Comparison of ENCODE assay signal across 7 cellular contexts in the genomic region with DNA sequence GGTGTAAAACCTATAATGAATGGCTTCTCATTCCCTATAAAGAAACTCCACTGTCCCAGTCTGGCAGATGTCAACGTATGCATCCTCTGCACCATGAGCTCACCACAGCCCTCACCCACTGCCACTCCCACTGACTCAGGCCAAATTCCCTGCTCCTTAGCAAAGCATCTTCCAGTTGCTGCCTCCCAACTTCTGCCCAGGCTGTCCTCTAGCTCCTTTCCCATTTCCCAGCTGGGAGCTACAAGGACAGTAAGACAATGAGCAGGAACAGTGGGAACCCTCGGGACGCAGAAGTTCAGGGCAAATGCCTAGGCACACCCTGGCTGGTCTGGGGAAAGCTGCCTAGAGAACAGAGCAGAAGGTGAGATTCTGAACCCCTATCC. TPM values are rescaled to one million over a fixed set of nuclear protein-coding genes. Genes with fewer than 3 reads are reported as not detected.
DNase-seq lines count a peak whose midpoint lies in the region; ATAC-seq and TF ChIP-seq lines count a peak whose summit lies in the region.

No MANE protein-coding gene starts in this region.

- H3K27ac ChIP-seq in HEK293 (ENCODE audit: extremely low read depth, low read depth, low read length) (peak overlapping the region; percentile 76), osteoblast (ENCODE audit: low read depth, low read length) (peak overlapping the region; percentile 76)

- H3K79me2 ChIP-seq in osteoblast (ENCODE audit: insufficient read depth, low read length) = peaks cover 26% of the 10 kb centered on the region

- peaks cover 0 to 44% of the 10 kb centered on the region in 2 experiments; a peak in 2 of 3 replicates for H3K36me3 ChIP-seq in HEK293 (ENCODE audit: control insufficient read depth in 2 of 2, insufficient read depth in 1 of 2, low read length in 2 of 2)
- peaks cover 36% of the 10 kb centered on the region for H3K36me3 ChIP-seq in osteoblast (ENCODE audit: insufficient read depth, low read length)

- H3K4me3 ChIP-seq in HEK293 (ENCODE audit: low read depth, low read length) (peak overlapping the region; percentile 60), osteoblast (ENCODE audit: insufficient read depth, low read length) (peak overlapping the region; percentile 81)

- peak; percentile 18 for DNase-seq in SW480 (ENCODE audit: low spot score)
- peak; percentile 67 for DNase-seq in fibroblast of peridontal ligament (ENCODE audit: extremely low read depth)
- DNase-seq in osteoblast (ENCODE audit: insufficient read length, low spot score, missing footprints) = peak; percentile 98
- no peak for DNase-seq in SIG-M5 treated with dmso at 0.1 percent for 504 hours (lab: John Stamatoyannopoulos, UW; ENCODE audit: unreplicated experiment)
- no peak for DNase-seq in germinal center (ENCODE audit: low spot score)

- ATAC-seq in HG03097 (IDR thresholded peaks at IDR 0.05; ENCODE audit: low FRiP score, unreplicated experiment) = no peak

- peak overlapping the region; percentile 90 for H3K4me2 ChIP-seq in osteoblast (ENCODE audit: insufficient read depth, low read length)

- POLR2A ChIA-PET in HEK293 (lab: Yijun Ruan, JAX) = interaction anchor here (1.0 to 2.3 kb wide), 9 partner anchors 12 to 271 kb away, joined by 3 to 38 read pairs (median 4); partner anchors contain the start of genes EDC4, GFOD2, NUTF2 and RANBP10

- TF ChIP-seq CTCF in HEK293 (tag by site-specific recombination; IDR thresholded peaks at IDR 0.05) (no peak), osteoblast (IDR thresholded peaks at IDR 0.05; ENCODE audit: extremely low read depth, low read depth, low read length) (no peak)

- H3K9me3 ChIP-seq in HEK293 (ENCODE audit: control insufficient read depth, insufficient read depth, low read depth, low read length) = no peaks in the 10 kb centered on the region
- H3K9me3 ChIP-seq in osteoblast (ENCODE audit: low read depth, low read length) = no peaks in the 10 kb centered on the region

- no peaks in the 10 kb centered on the region for H3K4me1 ChIP-seq in HEK293 (ENCODE audit: control insufficient read depth, insufficient read depth, low read length)
- H3K4me1 ChIP-seq in osteoblast (ENCODE audit: insufficient read depth, low read length) = peaks cover 12% of the 10 kb centered on the region

- no peaks in the 10 kb centered on the region for H4K20me1 ChIP-seq in osteoblast (ENCODE audit: insufficient read depth, low read length)

- H2AFZ ChIP-seq in osteoblast (ENCODE audit: low read length) = peak overlapping the region; percentile 97

- CTCF ChIA-PET in HEK293 (lab: Yijun Ruan, JAX) = interaction anchor here (0.9 to 2.6 kb wide), 4 partner anchors 16 to 312 kb away, joined by 4 to 32 read pairs (median 4); no protein-coding TSS in a partner anchor

- no peaks in the 10 kb centered on the region for H3K27me3 ChIP-seq in osteoblast (ENCODE audit: insufficient read depth, low read length)

TF ChIP-seq in HEK293, 187 proteins besides CTCF, POLR2A, EP300 and RAD21 (continues in another document):
- no peak for TF ChIP-seq KLF17 (tag by site-specific recombination; IDR thresholded peaks at IDR 0.05)
- TF ChIP-seq ZNF792 (tag by site-specific recombination; IDR thresholded peaks at IDR 0.05) = no peak
- no peak for TF ChIP-seq IKZF3 (tag by site-specific recombination; IDR thresholded peaks at IDR 0.05)
- no peak for TF ChIP-seq ZBTB48 (tag by site-specific recombination; IDR thresholded peaks at IDR 0.05)
- no peak for TF ChIP-seq ZNF341 (tag by site-specific recombination; IDR thresholded peaks at IDR 0.05; ENCODE audit: low read depth)
- 0 out of 2 replicates have a peak, but pooled peaks have one; percentile 35 for TF ChIP-seq KLF1 (tag by site-specific recombination; IDR thresholded peaks at IDR 0.05)
- TF ChIP-seq SP7 (tag by site-specific recombination; IDR thresholded peaks at IDR 0.05) = 0 out of 2 replicates have a peak, but pooled peaks have one; percentile 29
- TF ChIP-seq ZNF561 (tag by site-specific recombination; IDR thresholded peaks at IDR 0.05; ENCODE audit: borderline replicate concordance) = no peak
- TF ChIP-seq WT1 (tag by site-specific recombination; IDR thresholded peaks at IDR 0.05) = no peak
- TF ChIP-seq SALL2 (tag by site-specific recombination; IDR thresholded peaks at IDR 0.05; ENCODE audit: borderline replicate concordance) = no peak
- no peak for TF ChIP-seq MEIS1 (CRISPR knock-in tag; IDR thresholded peaks at IDR 0.05; ENCODE audit: borderline replicate concordance)
- TF ChIP-seq ZNF148 (tag by site-specific recombination; IDR thresholded peaks at IDR 0.05; ENCODE audit: borderline replicate concordance) = no peak
- TF ChIP-seq ZFHX2 (tag by site-specific recombination; conservative IDR thresholded peaks at IDR 0.05) = peak; percentile 72
- TF ChIP-seq ZBTB49 (tag by site-specific recombination; IDR thresholded peaks at IDR 0.05; ENCODE audit: low read depth) = no peak
- TF ChIP-seq KLF10 (tag by site-specific recombination; IDR thresholded peaks at IDR 0.05) = no peak
- TF ChIP-seq ZNF121 (tag by site-specific recombination; IDR thresholded peaks at IDR 0.05) = no peak
- TF ChIP-seq ZNF677 (tag by site-specific recombination; IDR thresholded peaks at IDR 0.05) = no peak
- TF ChIP-seq ZNF785 (tag by site-specific recombination; IDR thresholded peaks at IDR 0.05) = no peak
- TF ChIP-seq ZNF416 (tag by site-specific recombination; IDR thresholded peaks at IDR 0.05) = no peak
- no peak for TF ChIP-seq FEZF1 (tag by site-specific recombination; IDR thresholded peaks at IDR 0.05)
- no peak for TF ChIP-seq ZNF585B (tag by site-specific recombination; IDR thresholded peaks at IDR 0.05)
- peak; percentile 71; the same call in 1 of the 2 replicates for TF ChIP-seq EGR2 (tag by site-specific recombination; IDR thresholded peaks at IDR 0.05; ENCODE audit: low read depth)
- no peak for TF ChIP-seq ZNF707 (tag by site-specific recombination; IDR thresholded peaks at IDR 0.05)
- no peak for TF ChIP-seq ZNF843 (tag by site-specific recombination; IDR thresholded peaks at IDR 0.05)
- TF ChIP-seq ZBTB7A (tag by site-specific recombination; IDR thresholded peaks at IDR 0.05; ENCODE audit: low read depth) = no peak
- TF ChIP-seq ZBTB8A (tag by site-specific recombination; IDR thresholded peaks at IDR 0.05) = no peak
- TF ChIP-seq ZNF394 (tag by site-specific recombination; IDR thresholded peaks at IDR 0.05; ENCODE audit: borderline replicate concordance) = no peak

RNA-seq across cellular contexts. Expression of gene THAP11, which starts 9.1 kb away (rescaled TPM):
- total RNA-seq in osteoblast = 23.6 and 25.7 TPM in 2 replicates

RNA-seq across cellular contexts. Expression of gene NUTF2, which starts 13.7 kb away (rescaled TPM):
- total RNA-seq in osteoblast = 203 TPM in 2 replicates

RNA-seq across cellular contexts. Expression of gene CENPT, which starts 14.5 kb away (rescaled TPM):
- total RNA-seq in osteoblast = 24.2 and 25.6 TPM in 2 replicates

RNA-seq across cellular contexts. Expression of gene TSNAXIP1, which starts 26.3 kb away (rescaled TPM):
- total RNA-seq in osteoblast = 0.88 and 1.8 TPM in 2 replicates

RNA-seq across cellular contexts. Expression of gene RANBP10, which starts 26.7 kb away (rescaled TPM):
- total RNA-seq in osteoblast = 5.4 and 5.6 TPM in 2 replicates

Comparison
In these comparisons a context has a peak if more than half of its experiments do, and no peak if none do; other contexts are left out.
1. DNase-seq: peak in SW480 (single experiment), fibroblast of peridontal ligament (single experiment) and osteoblast (single experiment); none in SIG-M5 treated with dmso at 0.1 percent for 504 hours (single experiment) and germinal center (single experiment).